Comparison of ENCODE assay signal across 11 cellular contexts in the genomic region with DNA sequence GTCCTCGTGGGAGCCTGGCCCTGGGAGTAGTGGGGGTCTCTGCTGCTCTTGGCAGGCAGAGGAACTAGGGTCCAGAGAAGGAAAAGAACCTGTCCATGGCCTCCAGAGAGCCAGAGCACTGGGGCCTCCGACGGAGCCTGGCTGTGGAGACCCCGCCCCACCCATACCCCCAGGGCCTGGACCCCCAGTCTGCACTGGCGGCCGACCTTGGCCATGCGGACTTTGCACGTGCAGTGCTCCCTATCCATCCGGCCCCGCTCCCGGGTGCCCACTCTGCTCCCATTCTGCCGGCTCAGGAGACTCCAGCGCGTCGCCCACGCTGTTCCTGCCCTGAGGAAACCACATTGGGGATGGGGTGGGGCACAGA. TPM values are rescaled to one million over a fixed set of nuclear protein-coding genes. Genes with fewer than 3 reads are reported as not detected.
DNase-seq lines count a peak whose midpoint lies in the region; ATAC-seq, FAIRE-seq and TF ChIP-seq lines count a peak whose summit lies in the region.
"Had no signal": no experiment of that assay in that cellular context is flagged by ENCODE, and none has a peak within 500 bp of the region (broad histone marks: within the 10 kb centered on the region; RNA-seq: fewer than 3 reads in every experiment).

No MANE protein-coding gene starts in this region.

- no peak for TF ChIP-seq POLR2A in testis (IDR thresholded peaks at IDR 0.05)

- no peak overlapping the region for H3K27ac ChIP-seq in kidney (ENCODE audit: low read depth in 2 of 2, low read length in 2 of 2)
- no peak overlapping the region for H3K27ac ChIP-seq in testis
- H3K27ac ChIP-seq: foreskin keratinocyte had no signal

- intact Hi-C loops in kidney (cut with DNase I) (no loop called here), testis (cut with DNase I; ENCODE audit: low total_unique reads) (no loop called here)

- TF ChIP-seq CTCF in brain (conservative IDR thresholded peaks at IDR 0.05) (no peak), kidney (IDR thresholded peaks at IDR 0.05; ENCODE audit: borderline replicate concordance, extremely low read depth, insufficient read depth) (no peak), testis (IDR thresholded peaks at IDR 0.05) (no peak)

- H3K9me3 Mint-ChIP-seq in brain: peaks cover 0 to 2% (median 0%) of the 10 kb centered on the region in 5 experiments
- H3K9me3 Mint-ChIP-seq: CD4-positive, CD25-positive, alpha-beta regulatory T cell had no signal

- no peak overlapping the region for H3K9ac ChIP-seq in kidney (ENCODE audit: low read length in 2 of 2)

- no peaks in the 10 kb centered on the region for H3K27me3 Mint-ChIP-seq in brain

- H3K4me3 ChIP-seq in kidney (ENCODE audit: low read length in 2 of 2) (peak overlapping the region in 1 of 2 donors; percentile 44), testis (peak overlapping the region; percentile 44 to 61)

- no peaks in the 10 kb centered on the region for H3K27me3 ChIP-seq in testis

- peak overlapping the region; percentile 69 to 82 (median 82) for H3K4me3 Mint-ChIP-seq in brain

- 7 to 14% methylated on average over 6 to 16 of the region's 16 CpGs for WGBS in testis, 2 donors

- peak overlapping the region in 3 of 5 experiments; percentile 24 to 94 (median 80) for H3K27ac Mint-ChIP-seq in brain
- H3K27ac Mint-ChIP-seq: CD4-positive, CD25-positive, alpha-beta regulatory T cell had no signal

- DNase-seq in activated CD8-positive, alpha-beta memory T cell treated with anti-CD3 and anti-CD28 coated beads, Interleukin-2, amount 50 U/mL, for 4 hours: peak; percentile 11
- DNase-seq in activated CD8-positive, alpha-beta memory T cell treated with anti-CD3 and anti-CD28 coated beads for 24 hours: no peak
- DNase-seq in kidney: peak; percentile 70
- no peak for DNase-seq in testis
- no peak for DNase-seq in DMS114 treated with DMSO at 0.1 percent for 48 hours (lab: John Stamatoyannopoulos, UW; ENCODE audit: unreplicated experiment)
- no peak for DNase-seq in NCI-H82 (lab: John Stamatoyannopoulos, UW)

- no peak for ATAC-seq in activated CD4-positive, CD25-positive, alpha-beta regulatory T cell treated with anti-CD3 and anti-CD28 coated beads, Interleukin-2, amount 50 U/mL, for 24 hours

- H3K4me1 ChIP-seq in kidney (ENCODE audit: control insufficient read depth in 1 of 2, insufficient read depth in 1 of 2, low read depth in 1 of 2, low read length in 2 of 2) (peaks cover 0 to 7% of the 10 kb centered on the region in 2 donors), testis (no peaks in the 10 kb centered on the region)
- H3K4me1 ChIP-seq: foreskin keratinocyte had no signal

- H3K9me3 ChIP-seq in kidney (ENCODE audit: control insufficient read depth in 1 of 2, low read length in 2 of 2): no peaks in the 10 kb centered on the region
- H3K9me3 ChIP-seq in testis: no peaks in the 10 kb centered on the region

- peaks cover 36% of the 10 kb centered on the region for H3K4me1 Mint-ChIP-seq in brain

- H3K36me3 Mint-ChIP-seq in brain: no peaks in the 10 kb centered on the region
- H3K36me3 Mint-ChIP-seq: CD4-positive, CD25-positive, alpha-beta regulatory T cell had no signal

- no peak for FAIRE-seq in kidney (lab: Jason Lieb, UNC)
- FAIRE-seq: TTC549 had no signal

- H3K36me3 ChIP-seq in kidney (ENCODE audit: control insufficient read depth in 1 of 2, insufficient read depth in 2 of 2, low read length in 2 of 2): no peaks in the 10 kb centered on the region
- no peaks in the 10 kb centered on the region for H3K36me3 ChIP-seq in testis (ENCODE audit: low read depth, missing control alignments)

RNA-seq across cellular contexts. Expression of gene BEGAIN, which starts 1.1 kb away (rescaled TPM):
- polyA plus RNA-seq in brain (ENCODE audit: insufficient read depth, low read depth, low replicate concordance): 19.3 TPM
- 1.4 TPM for total RNA-seq in kidney
- polyA plus RNA-seq in kidney (ENCODE audit: insufficient read depth, low read depth, low replicate concordance): 0.52 TPM
- 1 to 10 TPM; 6.9 to 7.6 TPM for total RNA-seq in testis
- polyA plus RNA-seq in testis (ENCODE audit: insufficient read depth, low read depth, low replicate concordance): 4.5 TPM

Comparison
In these comparisons a context has a peak if more than half of its experiments do, and no peak if none do; other contexts are left out.
1. DNase-seq: peak in activated CD8-positive, alpha-beta memory T cell treated with anti-CD3 and anti-CD28 coated beads, Interleukin-2, amount 50 U/mL, for 4 hours (single experiment) and kidney (single experiment); none in activated CD8-positive, alpha-beta memory T cell treated with anti-CD3 and anti-CD28 coated beads for 24 hours (single experiment), testis (single experiment), DMS114 treated with DMSO at 0.1 percent for 48 hours (single experiment) and NCI-H82 (single experiment).